Comparison of ENCODE assay signal across 9 cellular contexts in genomic region chr10:79249156-79250121, GRCh38.
A peak's percentile ranks its signal among the peaks of the same experiment; 100 is the strongest.
DNase-seq lines count a peak whose midpoint lies in the region; ATAC-seq, FAIRE-seq and TF ChIP-seq lines count a peak whose summit lies in the region.
"Had no signal": no experiment of that assay in that cellular context is flagged by ENCODE, and none has a peak within 500 bp of the region (broad histone marks: within the 10 kb centered on the region; RNA-seq: fewer than 3 reads in every experiment).

No MANE protein-coding gene starts in this region.

- H3K9ac ChIP-seq in mesendoderm (ENCODE audit: low read length) = no peak overlapping the region

- H2BK120ac ChIP-seq in mesendoderm (ENCODE audit: low read depth, low read length) = no peak overlapping the region

- peak; percentile 70 for FAIRE-seq in bronchial epithelial cell (lab: Jason Lieb, UNC)

- no peak overlapping the region for H3K4ac ChIP-seq in mesendoderm (ENCODE audit: low read depth, low read length)

- no peak for ATAC-seq in heart left ventricle
- no peak for ATAC-seq in left ventricle myocardium superior
- peak; percentile 53 for ATAC-seq in HG03066 (IDR thresholded peaks at IDR 0.05; ENCODE audit: low read depth, unreplicated experiment)

- H4K8ac ChIP-seq in mesendoderm (ENCODE audit: low read depth, low read length) = no peak overlapping the region

- 84 to 88% (median 85%) methylated on average over 16 to 20 of the region's 20 CpGs for WGBS in heart left ventricle, 4 donors
- WGBS in mesendoderm (ENCODE audit: extremely low coverage, insufficient coverage, low lambda C conversion rate) = no CpG with 5 or more reads among the region's 20 CpGs

- no peak overlapping the region for H2AK5ac ChIP-seq in mesendoderm (ENCODE audit: low read length)

- H3K79me2 ChIP-seq in mesendoderm (ENCODE audit: control insufficient read depth, insufficient read depth, low read length) = peaks cover 14% of the 10 kb centered on the region

- DNase-seq in heart left ventricle (no peak), left ventricle myocardium superior (no peak), bronchial epithelial cell (ENCODE audit: low read depth) (no peak), NCI-H1694 treated with DMSO at 0.1 percent for 48 hours (lab: John Stamatoyannopoulos, UW) (no peak), mesendoderm (no peak)
- DNase-seq in stimulated activated CD4-positive, alpha-beta T cell treated with anti-CD3 and anti-CD28 coated beads, Interleukin-4, amount 100 ng/mL, for 4 hours = no peak

- H3K27ac ChIP-seq in heart left ventricle = peak overlapping the region in 10 of 12 donors; percentile 78 to 93 (median 88)
- peak overlapping the region; percentile 87 for H3K27ac ChIP-seq in temporal lobe (ENCODE audit: low read depth, low read length)
- H3K27ac ChIP-seq in mesendoderm (ENCODE audit: low read depth, low read length) = no peak overlapping the region
- H3K27ac ChIP-seq: VCaP had no signal

- H3K27me3 ChIP-seq in heart left ventricle (no peaks in the 10 kb centered on the region), bronchial epithelial cell (ENCODE audit: control insufficient read depth, insufficient read depth, low read length) (no peaks in the 10 kb centered on the region), mesendoderm (ENCODE audit: insufficient read depth, low read length, poor library complexity) (no peaks in the 10 kb centered on the region)

- H3K4me1 ChIP-seq in heart left ventricle = peaks cover 23 to 96% (median 83%) of the 10 kb centered on the region in 12 donors
- H3K4me1 ChIP-seq in mesendoderm (ENCODE audit: control insufficient read depth, low read depth, low read length) = peaks cover 5% of the 10 kb centered on the region

- TF ChIP-seq POLR2A in heart left ventricle (IDR thresholded peaks at IDR 0.05) = no peak

- no peak overlapping the region for H3K4me2 ChIP-seq in mesendoderm (ENCODE audit: low read length)

- TF ChIP-seq CTCF in heart left ventricle (IDR thresholded peaks at IDR 0.05) (no peak), bronchial epithelial cell (IDR thresholded peaks at IDR 0.05; ENCODE audit: insufficient read depth, low read length, severe bottlenecking) (no peak)

- no peak overlapping the region for H3K18ac ChIP-seq in mesendoderm (ENCODE audit: low read length)

- H3K4me3 ChIP-seq in heart left ventricle (no peak overlapping the region), bronchial epithelial cell (ENCODE audit: low read depth, low read length) (no peak overlapping the region), mesendoderm (ENCODE audit: low read length) (no peak overlapping the region)

- no peak overlapping the region for H3K56ac ChIP-seq in mesendoderm (ENCODE audit: low read length)

- no peak overlapping the region for H2BK15ac ChIP-seq in mesendoderm (replicated peaks; ENCODE audit: low read depth)

- H3K36me3 ChIP-seq in heart left ventricle = peaks cover 0 to 8% (median 0%) of the 10 kb centered on the region in 9 donors
- H3K36me3 ChIP-seq in bronchial epithelial cell (ENCODE audit: control insufficient read depth, insufficient read depth, low read length) = no peaks in the 10 kb centered on the region
- peaks cover 2% of the 10 kb centered on the region for H3K36me3 ChIP-seq in mesendoderm (ENCODE audit: control insufficient read depth, insufficient read depth, low read length)

- no peak overlapping the region for H4K5ac ChIP-seq in mesendoderm (ENCODE audit: low read length)

- no peak overlapping the region for H3K23ac ChIP-seq in mesendoderm (ENCODE audit: low read length)

- intact Hi-C loops in heart left ventricle (cut with DNase I) = loop anchor here in 1 of 10 donors (2.0 kb wide), 1 partner anchor 15 kb away; no protein-coding TSS in a partner anchor
- intact Hi-C loops in left ventricle myocardium superior (cut with micrococcal nuclease) = no loop called here

- H2BK5ac ChIP-seq in mesendoderm (ENCODE audit: low read length) = no peak overlapping the region

- peaks cover 40% of the 10 kb centered on the region for H3K79me1 ChIP-seq in mesendoderm (ENCODE audit: low read length)

- H3K9me3 ChIP-seq in heart left ventricle = no peaks in the 10 kb centered on the region
